ENCODE assay signal across 1 cellular context in the genomic region with DNA sequence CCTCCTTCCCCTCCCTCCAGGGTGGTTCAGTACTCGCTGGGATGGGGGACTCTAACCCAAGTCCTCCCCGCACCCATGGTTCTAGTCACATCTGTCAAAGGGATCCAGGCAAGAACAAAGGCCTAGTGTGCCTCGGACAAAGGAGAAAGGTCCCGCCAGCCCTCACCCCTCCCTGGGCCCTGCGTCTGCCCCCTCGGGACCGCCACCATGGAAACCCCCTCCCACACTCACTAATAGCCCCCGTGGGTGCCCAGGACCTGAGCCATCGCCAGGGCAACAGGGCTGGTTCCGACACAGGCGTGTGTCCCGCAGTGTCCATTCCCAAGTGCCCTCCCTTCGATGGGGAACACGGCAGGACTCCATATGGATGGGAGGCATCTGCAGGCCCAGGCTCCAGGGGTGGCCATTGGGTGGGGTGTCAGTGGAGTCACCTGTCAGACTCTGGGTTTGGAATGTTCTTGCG.
TF ChIP-seq lines count a peak whose summit lies in the region.

No MANE protein-coding gene starts in this region.

TF ChIP-seq in GM12878, 131 proteins besides CTCF, POLR2A, EP300 and RAD21:
- TF ChIP-seq MXI1 (IDR thresholded peaks at IDR 0.05; ENCODE audit: low read depth, low read length) (no peak), SRF (IDR thresholded peaks at IDR 0.05; ENCODE audit: low read depth in 2 of 2, low read length in 2 of 2) (no peak), RCOR1 (conservative IDR thresholded peaks at IDR 0.05; ENCODE audit: low read depth, low read length) (no peak), NRF1 (conservative IDR thresholded peaks at IDR 0.05; ENCODE audit: low read depth, low read length) (no peak), SMAD5 (IDR thresholded peaks at IDR 0.05; ENCODE audit: low read depth) (0 out of 2 replicates have a peak, but pooled peaks have one; percentile 29)
- TF ChIP-seq, protein P1, sequence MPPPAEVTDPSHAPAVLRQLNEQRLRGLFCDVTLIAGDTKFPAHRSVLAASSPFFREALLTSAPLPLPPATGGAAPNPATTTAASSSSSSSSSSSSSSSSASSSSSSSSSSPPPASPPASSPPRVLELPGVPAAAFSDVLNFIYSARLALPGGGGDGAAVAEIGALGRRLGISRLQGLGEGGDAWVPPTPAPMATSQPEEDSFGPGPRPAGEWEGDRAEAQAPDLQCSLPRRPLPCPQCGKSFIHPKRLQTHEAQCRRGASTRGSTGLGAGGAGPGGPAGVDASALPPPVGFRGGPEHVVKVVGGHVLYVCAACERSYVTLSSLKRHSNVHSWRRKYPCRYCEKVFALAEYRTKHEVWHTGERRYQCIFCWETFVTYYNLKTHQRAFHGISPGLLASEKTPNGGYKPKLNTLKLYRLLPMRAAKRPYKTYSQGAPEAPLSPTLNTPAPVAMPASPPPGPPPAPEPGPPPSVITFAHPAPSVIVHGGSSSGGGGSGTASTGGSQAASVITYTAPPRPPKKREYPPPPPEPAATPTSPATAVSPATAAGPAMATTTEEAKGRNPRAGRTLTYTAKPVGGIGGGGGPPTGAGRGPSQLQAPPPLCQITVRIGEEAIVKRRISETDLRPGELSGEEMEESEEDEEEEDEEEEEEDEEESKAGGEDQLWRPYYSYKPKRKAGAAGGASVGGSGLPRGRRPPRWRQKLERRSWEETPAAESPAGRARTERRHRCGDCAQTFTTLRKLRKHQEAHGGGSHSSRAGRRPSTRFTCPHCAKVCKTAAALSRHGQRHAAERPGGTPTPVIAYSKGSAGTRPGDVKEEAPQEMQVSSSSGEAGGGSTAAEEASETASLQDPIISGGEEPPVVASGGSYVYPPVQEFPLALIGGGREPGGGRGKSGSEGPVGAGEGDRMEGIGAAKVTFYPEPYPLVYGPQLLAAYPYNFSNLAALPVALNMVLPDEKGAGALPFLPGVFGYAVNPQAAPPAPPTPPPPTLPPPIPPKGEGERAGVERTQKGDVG (CRISPR knock-in tag; IDR thresholded peaks at IDR 0.05) = no peak
